In the genomic region with DNA sequence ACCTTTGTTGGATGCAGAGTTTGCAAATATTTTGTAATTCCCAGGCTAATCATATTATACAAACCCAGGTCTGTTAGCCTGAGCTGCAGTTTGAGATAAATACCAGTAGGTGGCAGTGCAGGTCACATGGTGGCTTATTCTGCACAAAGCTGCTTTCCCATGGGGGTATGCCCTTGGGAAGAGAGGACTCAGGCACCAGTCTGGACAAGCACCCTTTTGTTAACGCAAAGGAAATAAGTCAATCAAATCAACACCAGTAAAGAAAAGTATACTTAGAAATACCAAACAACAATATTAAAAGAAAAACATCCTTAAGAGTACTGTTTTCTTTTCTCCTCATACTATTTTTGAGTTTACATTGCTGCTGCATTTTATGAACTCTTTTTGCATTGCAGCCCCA, we compare ENCODE assay signal across 8 cellular contexts.
DNase-seq lines count a peak whose midpoint lies in the region; ATAC-seq, FAIRE-seq and TF ChIP-seq lines count a peak whose summit lies in the region.

No MANE protein-coding gene starts in this region.

- CTCF ChIA-PET in T-cell (lab: Charles Lee) = no interaction called here

- POLR2A ChIA-PET in T-cell (lab: Charles Lee) = no interaction called here

- peaks cover 2 to 9% (median 3%) of the 10 kb centered on the region in 3 donors for H3K9me3 Mint-ChIP-seq in T-cell

- no peak overlapping the region for H2AFZ ChIP-seq in KMS-11 (ENCODE audit: low read depth)

- H4K20me1 ChIP-seq in KMS-11 (ENCODE audit: insufficient read depth) = no peaks in the 10 kb centered on the region

- FAIRE-seq in GM12892 (lab: Jason Lieb, UNC) (no peak), TTC549 (lab: Jason Lieb, UNC) (peak; percentile 54)

- H3K9ac ChIP-seq in KMS-11 = no peak overlapping the region

- no peak for TF ChIP-seq POLR2A in GM12892 (IDR thresholded peaks at IDR 0.05; ENCODE audit: low read depth, low read length)

- no peaks in the 10 kb centered on the region for H3K79me2 ChIP-seq in KMS-11 (ENCODE audit: insufficient read depth, low read depth)

- H3K27me3 ChIP-seq in KMS-11 (ENCODE audit: insufficient read depth, low read depth) = no peaks in the 10 kb centered on the region
- H3K27me3 ChIP-seq in right atrium auricular region = no peaks in the 10 kb centered on the region

- H3K4me1 ChIP-seq in KMS-11 (ENCODE audit: low read depth, poor library complexity, severe bottlenecking) (no peaks in the 10 kb centered on the region), right atrium auricular region (peaks cover 0 to 10% of the 10 kb centered on the region in 2 donors)

- H3K4me1 Mint-ChIP-seq in T-cell = no peaks in the 10 kb centered on the region

- no peaks in the 10 kb centered on the region for H3K9me3 ChIP-seq in right atrium auricular region

- H3K27me3 Mint-ChIP-seq in T-cell = no peaks in the 10 kb centered on the region

- no peaks in the 10 kb centered on the region for H3K36me3 ChIP-seq in KMS-11 (ENCODE audit: insufficient read depth)
- no peaks in the 10 kb centered on the region for H3K36me3 ChIP-seq in right atrium auricular region

- no peak overlapping the region for H3K27ac ChIP-seq in KMS-11
- no peak overlapping the region for H3K27ac ChIP-seq in right atrium auricular region

- DNase-seq in CD1c-positive myeloid dendritic cell (ENCODE audit: extremely low spot score) (peak; percentile 35), GM12892 (ENCODE audit: insufficient read length) (peak; percentile 5), right atrium auricular region (ENCODE audit: low spot score) (no peak), stromal cell of bone marrow (ENCODE audit: low read depth) (peak; percentile 38), T-cell (no peak), NCI-H2227 (lab: John Stamatoyannopoulos, UW; ENCODE audit: unreplicated experiment) (no peak)

- H3K4me3 Mint-ChIP-seq in T-cell = no peak overlapping the region

- no peak overlapping the region for H3K4me2 ChIP-seq in KMS-11

- TF ChIP-seq CTCF in KMS-11 (conservative IDR thresholded peaks at IDR 0.05; ENCODE audit: low read depth, low read length) (peak; percentile 97), right atrium auricular region (IDR thresholded peaks at IDR 0.05) (peak; percentile 52 to 85)

- no peak overlapping the region for H3K27ac Mint-ChIP-seq in T-cell

- ATAC-seq in T-cell (replicated peaks in 1 of 4) = no peak

- H3K4me3 ChIP-seq in KMS-11 (IDR thresholded peaks at IDR 0.05; ENCODE audit: insufficient read depth, low read depth, low read length) = no peak overlapping the region
- no peak overlapping the region for H3K4me3 ChIP-seq in right atrium auricular region

- H3K36me3 Mint-ChIP-seq in T-cell = no peaks in the 10 kb centered on the region

Comparison
In these comparisons a context has a peak if more than half of its experiments do, and no peak if none do; other contexts are left out.
1. DNase-seq: peak in CD1c-positive myeloid dendritic cell (single experiment), GM12892 (single experiment) and stromal cell of bone marrow (single experiment); none in right atrium auricular region (single experiment), T-cell (0 of 34) and NCI-H2227 (single experiment).